In genomic region chr14:65357091-65357490, GRCh38 we compare ENCODE assay signal across 13 cellular contexts. TPM values are rescaled to one million over a fixed set of nuclear protein-coding genes. Genes with fewer than 3 reads are reported as not detected.
DNase-seq lines count a peak whose midpoint lies in the region; ATAC-seq, FAIRE-seq and TF ChIP-seq lines count a peak whose summit lies in the region.
"Had no signal": no experiment of that assay in that cellular context is flagged by ENCODE, and none has a peak within 500 bp of the region (broad histone marks: within the 10 kb centered on the region; RNA-seq: fewer than 3 reads in every experiment).

No MANE protein-coding gene starts in this region.

- no peak overlapping the region; the same call in 2 of the 3 replicates for H2BK15ac ChIP-seq in IMR-90 (ENCODE audit: low read depth, low read length)

- H4K91ac ChIP-seq in IMR-90 (ENCODE audit: insufficient read depth, low read depth, low read length): no peak overlapping the region

- TF ChIP-seq CTCF in IMR-90 (conservative IDR thresholded peaks at IDR 0.05; ENCODE audit: low read depth, low read length) (no peak), astrocyte (IDR thresholded peaks at IDR 0.05; ENCODE audit: insufficient read depth, low read depth, low read length) (no peak), smooth muscle cell (IDR thresholded peaks at IDR 0.05; ENCODE audit: borderline replicate concordance, insufficient read depth, poor library complexity, severe bottlenecking) (no peak)

- no peaks in the 10 kb centered on the region for H3K79me1 ChIP-seq in IMR-90 (ENCODE audit: low read depth in 1 of 2, low read length in 2 of 2)

- CTCF ChIA-PET in activated naive CD4-positive, alpha-beta T cell treated with anti-CD3 and anti-CD28 coated beads for 36 hours (lab: Charles Lee): no interaction called here
- CTCF ChIA-PET in IMR-90 (lab: Yijun Ruan, JAX): no interaction called here

- H2AK5ac ChIP-seq in IMR-90 (ENCODE audit: low read depth, low read length): 0 out of 2 replicates have a peak overlapping the region, but pooled peaks have one; percentile 45

- peak overlapping the region; percentile 9 for H2AK9ac ChIP-seq in IMR-90 (replicated peaks; ENCODE audit: low read depth, low read length, poor library complexity)

- H3K4me2 ChIP-seq in IMR-90 (ENCODE audit: low read depth, low read length) (no peak overlapping the region), astrocyte (ENCODE audit: low read length) (peak overlapping the region; percentile 56), smooth muscle cell (no peak overlapping the region)

- H3K27me3 ChIP-seq in IMR-90 (ENCODE audit: control insufficient read depth, insufficient read depth, low read length): no peaks in the 10 kb centered on the region
- H3K27me3 ChIP-seq in astrocyte (ENCODE audit: insufficient read depth, low read length): no peaks in the 10 kb centered on the region
- no peaks in the 10 kb centered on the region for H3K27me3 ChIP-seq in smooth muscle cell (ENCODE audit: low read depth)

- H3K27ac Mint-ChIP-seq in activated naive CD4-positive, alpha-beta T cell treated with anti-CD3 and anti-CD28 coated beads for 36 hours: peak overlapping the region; percentile 63
- no peak overlapping the region for H3K27ac Mint-ChIP-seq in astrocyte (ENCODE audit: unreplicated experiment)

- H2AFZ ChIP-seq in IMR-90 (replicated peaks; ENCODE audit: low read length, poor library complexity) (no peak overlapping the region), astrocyte (ENCODE audit: low read depth, low read length) (no peak overlapping the region), smooth muscle cell (ENCODE audit: low read depth) (no peak overlapping the region)

- H3K79me2 ChIP-seq in astrocyte (ENCODE audit: insufficient read depth, low read length) (no peaks in the 10 kb centered on the region), smooth muscle cell (ENCODE audit: low read depth) (no peaks in the 10 kb centered on the region)

- H3K9me1 ChIP-seq in IMR-90 (ENCODE audit: insufficient read depth, low read length): no peaks in the 10 kb centered on the region; the same call in 1 of the 2 replicates

- intact Hi-C loops in activated naive CD4-positive, alpha-beta T cell treated with anti-CD3 and anti-CD28 coated beads for 36 hours (cut with micrococcal nuclease): loop anchor here (5.0 kb wide), 1 partner anchor 135 kb away; no protein-coding TSS in a partner anchor
- intact Hi-C loops in IMR-90 (cut with micrococcal nuclease): no loop called here

- no peak overlapping the region for H3K4me3 Mint-ChIP-seq in activated naive CD4-positive, alpha-beta T cell treated with anti-CD3 and anti-CD28 coated beads for 36 hours
- no peak overlapping the region for H3K4me3 Mint-ChIP-seq in astrocyte (ENCODE audit: unreplicated experiment)

- no TSS peak for BruUV-seq in IMR-90 (replicated peaks; lab: Mats Ljungman, UMichigan)

- H3F3A ChIP-seq in smooth muscle cell (ENCODE audit: low read depth): no peaks in the 10 kb centered on the region

- no peak overlapping the region for H2BK5ac ChIP-seq in IMR-90 (ENCODE audit: low read depth, low read length, poor library complexity, severe bottlenecking)

- peak overlapping the region; percentile 30; the same call in 1 of the 2 replicates for H3K4ac ChIP-seq in IMR-90 (ENCODE audit: low read depth, low read length)

- no peak for DNase-seq in activated naive CD4-positive, alpha-beta T cell treated with anti-CD3 and anti-CD28 coated beads for 36 hours
- no peak for DNase-seq in activated naive CD4-positive, alpha-beta T cell (lab: John Stamatoyannopoulos, UW)
- DNase-seq in IMR-90 (no peak), astrocyte (ENCODE audit: low read depth) (no peak), smooth muscle cell (lab: John Stamatoyannopoulos, UW; ENCODE audit: unreplicated experiment) (no peak), activated gamma-delta T cell treated with Interleukin-2 at 50 U/mL for 16 hours (no peak), H4 (ENCODE audit: low spot score) (no peak)
- DNase-seq: NCI-H1694 had no signal

- no peaks in the 10 kb centered on the region for H3K36me3 ChIP-seq in IMR-90 (ENCODE audit: control insufficient read depth, insufficient read depth, low read length)
- H3K36me3 ChIP-seq in astrocyte (ENCODE audit: insufficient read depth, low read length): no peaks in the 10 kb centered on the region
- no peaks in the 10 kb centered on the region for H3K36me3 ChIP-seq in smooth muscle cell (ENCODE audit: low read depth)

- no CpG with 5 or more reads among the region's 2 CpGs for WGBS in IMR-90 (ENCODE audit: extremely low coverage in 2 of 2, insufficient read length in 1 of 2), 2 experiments
- 67% methylated on average over 2 of the region's 2 CpGs for WGBS in smooth muscle cell (ENCODE audit: low lambda C conversion rate)

- peaks cover 6% of the 10 kb centered on the region for H3K4me1 ChIP-seq in IMR-90 (ENCODE audit: control insufficient read depth, insufficient read depth, low read length)
- peaks cover 13% of the 10 kb centered on the region for H3K4me1 ChIP-seq in astrocyte (ENCODE audit: insufficient read depth, low read length)
- no peaks in the 10 kb centered on the region for H3K4me1 ChIP-seq in smooth muscle cell (ENCODE audit: low read depth)

- H3K4me1 Mint-ChIP-seq in activated naive CD4-positive, alpha-beta T cell treated with anti-CD3 and anti-CD28 coated beads for 36 hours (ENCODE audit: low read depth): peaks cover 44% of the 10 kb centered on the region
- H3K4me1 Mint-ChIP-seq in astrocyte (ENCODE audit: low read depth, unreplicated experiment): peaks cover 2% of the 10 kb centered on the region

- H3K9ac ChIP-seq in IMR-90 (ENCODE audit: low read depth, low read length): no peak overlapping the region
- no peak overlapping the region for H3K9ac ChIP-seq in astrocyte (ENCODE audit: low read length)
- H3K9ac ChIP-seq in smooth muscle cell (ENCODE audit: low read depth): no peak overlapping the region

- H4K8ac ChIP-seq in IMR-90 (ENCODE audit: low read depth in 2 of 2, low read length in 2 of 2): no peak overlapping the region

- no peaks in the 10 kb centered on the region for H3K9me3 Mint-ChIP-seq in activated naive CD4-positive, alpha-beta T cell treated with anti-CD3 and anti-CD28 coated beads for 36 hours
- H3K9me3 Mint-ChIP-seq in astrocyte (ENCODE audit: unreplicated experiment): peaks cover 7% of the 10 kb centered on the region

- no peak overlapping the region for H3K23ac ChIP-seq in IMR-90 (ENCODE audit: low read depth, low read length)

- TF ChIP-seq RAD21 in IMR-90 (IDR thresholded peaks at IDR 0.05; ENCODE audit: low read length): no peak

- H4K20me1 ChIP-seq in IMR-90 (ENCODE audit: insufficient read depth, low read length) (no peaks in the 10 kb centered on the region), astrocyte (ENCODE audit: insufficient read depth, low read length) (no peaks in the 10 kb centered on the region), smooth muscle cell (ENCODE audit: low read depth) (no peaks in the 10 kb centered on the region)

- H4K5ac ChIP-seq in IMR-90 (ENCODE audit: low read depth, low read length): no peak overlapping the region

- no peak overlapping the region; the same call in 1 of the 2 replicates for H2BK20ac ChIP-seq in IMR-90 (ENCODE audit: low read depth, low read length)

- no peak for ATAC-seq in IMR-90 (ENCODE audit: low read depth)
- ATAC-seq in HG02763 (IDR thresholded peaks at IDR 0.05; ENCODE audit: unreplicated experiment): no peak

- in situ Hi-C loops in IMR-90 (cut with MboI; ENCODE audit: low sequenced_read_pairs): no loop called here

- H3K4me3 ChIP-seq in IMR-90 (ENCODE audit: insufficient read depth, low read depth, low read length): no peak overlapping the region
- H3K4me3 ChIP-seq in astrocyte (ENCODE audit: insufficient read depth, low read depth, low read length): no peak overlapping the region
- no peak overlapping the region for H3K4me3 ChIP-seq in smooth muscle cell
- H3K4me3 ChIP-seq: coronary artery, lung had no signal

- no peak for TF ChIP-seq POLR2A in IMR-90 (IDR thresholded peaks at IDR 0.05; ENCODE audit: low read depth, low read length)

- POLR2A ChIA-PET in IMR-90 (lab: Charles Lee; ENCODE audit: unreplicated experiment): no interaction called here

- H3K14ac ChIP-seq in IMR-90 (replicated peaks; ENCODE audit: low read depth, low read length): no peak overlapping the region

- H2BK120ac ChIP-seq in IMR-90 (ENCODE audit: low read depth, low read length): peak overlapping the region; percentile 23; the same call in 1 of the 2 replicates

- FAIRE-seq in astrocyte (lab: Jason Lieb, UNC): no peak
- FAIRE-seq: frontal cortex, TTC549 had no signal

- no peak overlapping the region for H3K18ac ChIP-seq in IMR-90 (ENCODE audit: low read depth, low read length)

- no peak overlapping the region for H3K56ac ChIP-seq in IMR-90 (ENCODE audit: extremely low read depth, insufficient read depth, low read length)

- peaks cover 12% of the 10 kb centered on the region for H3K36me3 Mint-ChIP-seq in activated naive CD4-positive, alpha-beta T cell treated with anti-CD3 and anti-CD28 coated beads for 36 hours (ENCODE audit: low read depth)
- H3K36me3 Mint-ChIP-seq in astrocyte (ENCODE audit: low read depth, unreplicated experiment): no peaks in the 10 kb centered on the region

- H3K27ac ChIP-seq in IMR-90 (ENCODE audit: insufficient read depth, low read length) (no peak overlapping the region), astrocyte (ENCODE audit: low read depth, low read length) (no peak overlapping the region), smooth muscle cell (ENCODE audit: low read depth) (peak overlapping the region; percentile 55)
- H3K27ac ChIP-seq: coronary artery had no signal

- no peaks in the 10 kb centered on the region for H3K27me3 Mint-ChIP-seq in activated naive CD4-positive, alpha-beta T cell treated with anti-CD3 and anti-CD28 coated beads for 36 hours (ENCODE audit: low read depth)
- no peaks in the 10 kb centered on the region for H3K27me3 Mint-ChIP-seq in astrocyte (ENCODE audit: low read depth, unreplicated experiment)

- no peaks in the 10 kb centered on the region for H3K9me3 ChIP-seq in IMR-90 (ENCODE audit: control insufficient read depth, insufficient read depth, low read length)
- no peaks in the 10 kb centered on the region for H3K9me3 ChIP-seq in astrocyte (ENCODE audit: insufficient read depth, low read depth, low read length)
- no peaks in the 10 kb centered on the region for H3K9me3 ChIP-seq in smooth muscle cell (replicated peaks; ENCODE audit: low read depth)

- dilution Hi-C loops in IMR-90 (cut with HindIII; ENCODE audit: low sequenced_read_pairs, unreplicated experiment): no loop called here

RNA-seq across cellular contexts. Expression of gene FUT8, which starts 55.4 kb away (rescaled TPM):
- 10 to 100 TPM; 34.6 to 38.7 TPM for total RNA-seq in activated naive CD4-positive, alpha-beta T cell treated with anti-CD3 and anti-CD28 coated beads for 36 hours
- total RNA-seq in IMR-90 (2012; rRNA removed) (60.0 and 72.9 TPM in 2 replicates), astrocyte (52.7 and 57.4 TPM in 2 replicates), smooth muscle cell (33.7 and 50.2 TPM in 2 replicates)
- polyA plus RNA-seq in IMR-90 (2012; rRNA removed) (13.3 and 15.6 TPM in 2 replicates), smooth muscle cell (12.8 and 16.3 TPM in 2 replicates)
- polyA plus RNA-seq in IMR-90 (2012; cell fraction: cytosol; rRNA removed): 5.8 and 8.9 TPM in 2 replicates
- 1.1 and 9.9 TPM in 2 replicates for polyA plus RNA-seq in IMR-90 (2012; cell fraction: nucleus; rRNA removed; ENCODE audit: low replicate concordance)
- total RNA-seq in H4 (2014; rRNA removed; shearing (Covaris generic)): 28.9 and 39.5 TPM in 2 replicates
